14 cellular contexts compared by ENCODE assay signal in genomic region chr4:64417974-64418373, GRCh38. TPM values are rescaled to one million over a fixed set of nuclear protein-coding genes. Genes with fewer than 3 reads are reported as not detected.
A peak's percentile ranks its signal among the peaks of the same experiment; 100 is the strongest.
DNase-seq lines count a peak whose midpoint lies in the region; ATAC-seq and TF ChIP-seq lines count a peak whose summit lies in the region.
"Had no signal": no experiment of that assay in that cellular context is flagged by ENCODE, and none has a peak within 500 bp of the region (broad histone marks: within the 10 kb centered on the region; RNA-seq: fewer than 3 reads in every experiment).

No MANE protein-coding gene starts in this region.

- H4K91ac ChIP-seq in neuronal stem cell (ENCODE audit: low read depth, low read length, poor library complexity): no peak overlapping the region

- H3K36me3 ChIP-seq in neuronal stem cell (replicated peaks in 1 of 2; ENCODE audit: control insufficient read depth in 2 of 2, insufficient read depth in 2 of 2, low read length in 2 of 2): no peaks in the 10 kb centered on the region
- no peaks in the 10 kb centered on the region for H3K36me3 ChIP-seq in right lobe of liver

- H3K9me3 ChIP-seq in neuronal stem cell (replicated peaks in 1 of 2; ENCODE audit: control insufficient read depth in 2 of 2, insufficient read depth in 1 of 2, low read depth in 1 of 2, low read length in 2 of 2) (no peaks in the 10 kb centered on the region), right lobe of liver (no peaks in the 10 kb centered on the region)

- H2BK12ac ChIP-seq in neuronal stem cell (ENCODE audit: low read length): no peak overlapping the region

- H2BK120ac ChIP-seq in neuronal stem cell (ENCODE audit: low read depth, low read length): no peak overlapping the region

- no peak overlapping the region for H2AK5ac ChIP-seq in neuronal stem cell (ENCODE audit: low read depth, low read length)

- no peak overlapping the region for H4K8ac ChIP-seq in neuronal stem cell (ENCODE audit: low read depth, low read length)

- TF ChIP-seq POLR2A in right lobe of liver (IDR thresholded peaks at IDR 0.05): no peak

- no peaks in the 10 kb centered on the region for H3K27me3 ChIP-seq in neuronal stem cell (ENCODE audit: control insufficient read depth in 3 of 3, insufficient read depth in 3 of 3, low read depth in 1 of 3, low read length in 3 of 3)
- H3K27me3 ChIP-seq in right lobe of liver: no peaks in the 10 kb centered on the region

- H3K79me1 ChIP-seq in neuronal stem cell (ENCODE audit: low read depth, low read length): no peaks in the 10 kb centered on the region

- ATAC-seq in right lobe of liver: no peak

- no peak overlapping the region for H3K4me2 ChIP-seq in neuronal stem cell (ENCODE audit: insufficient read depth, low read length, poor library complexity, severe bottlenecking)

- H2BK5ac ChIP-seq in neuronal stem cell (ENCODE audit: low read length): no peak overlapping the region

- H3K23ac ChIP-seq in neuronal stem cell (ENCODE audit: low read depth, low read length, poor library complexity): no peak overlapping the region

- no peak overlapping the region for H3K27ac ChIP-seq in neuronal stem cell (replicated peaks; ENCODE audit: low read length)
- H3K27ac ChIP-seq in right lobe of liver: no peak overlapping the region

- DNase-seq in DMS 273 (lab: John Stamatoyannopoulos, UW; ENCODE audit: unreplicated experiment): peak; percentile 66
- DNase-seq in NCI-H446 (lab: John Stamatoyannopoulos, UW): peak; percentile 37 to 90
- DNase-seq in fibroblast of mammary gland (ENCODE audit: low read depth): peak; percentile 9
- peak; percentile 9 for DNase-seq in neuronal stem cell (ENCODE audit: low spot score)
- no peak for DNase-seq in NCI-H1930 (lab: John Stamatoyannopoulos, UW)
- no peak for DNase-seq in T-helper 2 cell
- DNase-seq in GM10266 (ENCODE audit: extremely low spot score): no peak
- DNase-seq in right lobe of liver: no peak
- DNase-seq: activated B cell treated with CpG ODN at 0.5 μM for 24 hours; activated T-cell treated with anti-CD3 and anti-CD28 coated beads, Interleukin-2, amount 50 U/mL, for 24 hours; NCI-H526; SHP77 had no signal

- WGBS in neuronal stem cell (ENCODE audit: extremely low coverage in 2 of 2, insufficient read length in 2 of 2, insufficient replicate concordance in 1 of 2), 2 donors: no CpG with 5 or more reads among the region's 1 CpG
- WGBS in right lobe of liver (ENCODE audit: insufficient coverage, low coverage, low lambda C conversion rate, missing lambda C conversion rate): 22% methylated on average over 1 of the region's 1 CpG

- no peak overlapping the region for H3K18ac ChIP-seq in neuronal stem cell (ENCODE audit: low read length)

- intact Hi-C loops in right lobe of liver (cut with DNase I): no loop called here

- no peak overlapping the region for H2BK15ac ChIP-seq in neuronal stem cell (ENCODE audit: low read length)

- H2AFZ ChIP-seq in neuronal stem cell (ENCODE audit: low read length): peak overlapping the region; percentile 56

- no peak overlapping the region for H3K4ac ChIP-seq in neuronal stem cell (ENCODE audit: low read length)

- TF ChIP-seq CTCF in fibroblast of mammary gland (conservative IDR thresholded peaks at IDR 0.05; ENCODE audit: control insufficient read depth, insufficient read depth, low read depth, low read length) (no peak), GM10266 (IDR thresholded peaks at IDR 0.05; ENCODE audit: control insufficient read depth, insufficient read depth, low read depth, missing control alignments) (no peak), right lobe of liver (IDR thresholded peaks at IDR 0.05) (no peak)

- H3K4me1 ChIP-seq in neuronal stem cell (ENCODE audit: control insufficient read depth in 2 of 2, insufficient read depth in 1 of 2, low read depth in 1 of 2, low read length in 2 of 2) (peaks cover 2 to 4% of the 10 kb centered on the region in 2 donors), right lobe of liver (no peaks in the 10 kb centered on the region)

- H3K14ac ChIP-seq in neuronal stem cell (ENCODE audit: low read length): no peak overlapping the region

- no peak overlapping the region for H3K4me3 ChIP-seq in fibroblast of mammary gland (ENCODE audit: control insufficient read depth, low read depth, low read length)
- H3K4me3 ChIP-seq in neuronal stem cell (ENCODE audit: low read length in 2 of 2): no peak overlapping the region
- no peak overlapping the region for H3K4me3 ChIP-seq in right lobe of liver

- no peak overlapping the region for H3K9ac ChIP-seq in neuronal stem cell (ENCODE audit: low read depth, low read length, poor library complexity)

RNA-seq across cellular contexts. Expression of gene TECRL, which starts 8.7 kb away (rescaled TPM):
- polyA plus RNA-seq in neuronal stem cell (2013, experiment 1 of 2): not detected
- polyA plus RNA-seq in neuronal stem cell (2013, experiment 2 of 2): not detected
- total RNA-seq in right lobe of liver: not detected
- total RNA-seq: activated B cell treated with CpG ODN at 0.5 μM for 24 hours, LHCN-M2 had no signal
- polyA plus RNA-seq: urinary bladder had no signal

Comparison
In these comparisons a context has a peak if more than half of its experiments do, and no peak if none do; other contexts are left out.
1. DNase-seq: peak in DMS 273 (single experiment), NCI-H446 (2 of 2), fibroblast of mammary gland (single experiment) and neuronal stem cell (single experiment); none in NCI-H1930 (0 of 2), T-helper 2 cell (0 of 5), GM10266 (single experiment) and right lobe of liver (0 of 3).